ENCODE assay signal across 31 cellular contexts in genomic region chr1:191618202-191618601, GRCh38.
"Had no signal": no experiment of that assay in that cellular context is flagged by ENCODE, and none has a peak within 500 bp of the region (broad histone marks: within the 10 kb centered on the region; RNA-seq: fewer than 3 reads in every experiment).

No MANE protein-coding gene starts in this region.

- H3K27ac Mint-ChIP-seq: activated CD4-positive, alpha-beta memory T cell treated with anti-CD3 and anti-CD28 coated beads, Interleukin-2, amount 10 ng/mL, durations not matched to agents 7 days and 5 days; activated naive CD4-positive, alpha-beta T cell treated with anti-CD3 and anti-CD28 coated beads, Interleukin-2, amount 50 U/mL, for 24 hours; activated naive CD8-positive, alpha-beta T cell treated with anti-CD3 and anti-CD28 coated beads, Interleukin-2, amount 10 ng/mL, durations not matched to agents 7 days and 5 days; activated T-cell treated with anti-CD3 and anti-CD28 coated beads, Interleukin-2, amount 50 U/mL, for 24 hours; activated T-helper 2 cell treated with anti-CD3 and anti-CD28 coated beads, Interferon-gamma antibody, Interleukin-2, Interleukin-4, amounts not matched to agents 10 μg/mL and 5 μg/mL and 100 μg/mL, durations not matched to agents 14 hours and 24 hours and 36 hours had no signal

- H3K4me3 ChIP-seq: adrenal gland, SJCRH30, SK-N-MC had no signal

- FAIRE-seq: bronchial epithelial cell had no signal

- H3K4me3 Mint-ChIP-seq: activated CD4-positive, alpha-beta memory T cell treated with anti-CD3 and anti-CD28 coated beads, Interleukin-2, amount 10 ng/mL, durations not matched to agents 7 days and 5 days; activated naive CD4-positive, alpha-beta T cell treated with anti-CD3 and anti-CD28 coated beads, Interleukin-2, amount 50 U/mL, for 24 hours; activated naive CD8-positive, alpha-beta T cell treated with anti-CD3 and anti-CD28 coated beads, Interleukin-2, amount 10 ng/mL, durations not matched to agents 7 days and 5 days; activated T-cell treated with anti-CD3 and anti-CD28 coated beads, Interleukin-2, amount 50 U/mL, for 24 hours; brain had no signal

- H3K4me1 Mint-ChIP-seq: activated CD4-positive, alpha-beta memory T cell treated with anti-CD3 and anti-CD28 coated beads, Interleukin-2, amount 10 ng/mL, durations not matched to agents 7 days and 5 days; activated naive CD4-positive, alpha-beta T cell treated with anti-CD3 and anti-CD28 coated beads, Interleukin-2, amount 50 U/mL, for 24 hours; activated naive CD8-positive, alpha-beta T cell treated with anti-CD3 and anti-CD28 coated beads, Interleukin-2, amount 10 ng/mL, durations not matched to agents 7 days and 5 days had no signal

- H3K9me3 ChIP-seq: adrenal gland, SJCRH30 had no signal

- H3K27me3 Mint-ChIP-seq: activated CD4-positive, alpha-beta memory T cell treated with anti-CD3 and anti-CD28 coated beads, Interleukin-2, amount 10 ng/mL, durations not matched to agents 7 days and 5 days; activated naive CD4-positive, alpha-beta T cell treated with anti-CD3 and anti-CD28 coated beads, Interleukin-2, amount 50 U/mL, for 24 hours; activated naive CD8-positive, alpha-beta T cell treated with anti-CD3 and anti-CD28 coated beads, Interleukin-2, amount 10 ng/mL, durations not matched to agents 7 days and 5 days; activated T-cell treated with anti-CD3 and anti-CD28 coated beads, Interleukin-2, amount 50 U/mL, for 24 hours; brain had no signal

- H3K27ac ChIP-seq: adrenal gland, SJCRH30, SK-N-MC, WERI-Rb-1 had no signal

- H3K4me1 ChIP-seq: adrenal gland, SJCRH30 had no signal

- DNase-seq: activated CD4-positive, alpha-beta memory T cell treated with anti-CD3 and anti-CD28 coated beads, Interleukin-2, amount 10 ng/mL, durations not matched to agents 7 days and 5 days; activated CD4-positive, alpha-beta T cell treated with anti-CD3 and anti-CD28 coated beads for 1 hour; activated CD4-positive, alpha-beta T cell treated with anti-CD3 and anti-CD28 coated beads for 48 hours; activated CD4-positive, CD25-positive, alpha-beta regulatory T cell; activated CD8-positive, alpha-beta memory T cell treated with anti-CD3 and anti-CD28 coated beads for 24 hours; activated gamma-delta T cell; activated naive CD4-positive, alpha-beta T cell treated with Interleukin-2 at 50 U/mL for 16 hours; activated naive CD8-positive, alpha-beta T cell treated with anti-CD3 and anti-CD28 coated beads, Interleukin-2, amount 10 ng/mL, durations not matched to agents 7 days and 5 days; activated T-cell treated with anti-CD3 and anti-CD28 coated beads, Interleukin-2, amount 50 U/mL, for 24 hours; adrenal gland; caudate nucleus; Karpas-422; KBM-7; NCI-H1048; NCI-H1105 treated with DMSO at 0.1 percent for 48 hours; NCI-H1436; NCI-H1694; NCI-H1930; NCI-H2081 treated with DMSO at 0.1 percent for 48 hours; NCI-H226; NCI-H524 treated with DMSO at 0.1 percent for 48 hours; SHP77; SJCRH30; T1000; WERI-Rb-1 had no signal

- H3K27me3 ChIP-seq: adrenal gland, SJCRH30 had no signal

- H3K36me3 Mint-ChIP-seq: activated naive CD4-positive, alpha-beta T cell treated with anti-CD3 and anti-CD28 coated beads, Interleukin-2, amount 50 U/mL, for 24 hours; activated naive CD8-positive, alpha-beta T cell treated with anti-CD3 and anti-CD28 coated beads, Interleukin-2, amount 10 ng/mL, durations not matched to agents 7 days and 5 days; brain had no signal

- ATAC-seq: Panc1 had no signal

- H3K36me3 ChIP-seq: adrenal gland, SJCRH30, WERI-Rb-1 had no signal
